ENCODE assay signal across 8 cellular contexts in the genomic region with DNA sequence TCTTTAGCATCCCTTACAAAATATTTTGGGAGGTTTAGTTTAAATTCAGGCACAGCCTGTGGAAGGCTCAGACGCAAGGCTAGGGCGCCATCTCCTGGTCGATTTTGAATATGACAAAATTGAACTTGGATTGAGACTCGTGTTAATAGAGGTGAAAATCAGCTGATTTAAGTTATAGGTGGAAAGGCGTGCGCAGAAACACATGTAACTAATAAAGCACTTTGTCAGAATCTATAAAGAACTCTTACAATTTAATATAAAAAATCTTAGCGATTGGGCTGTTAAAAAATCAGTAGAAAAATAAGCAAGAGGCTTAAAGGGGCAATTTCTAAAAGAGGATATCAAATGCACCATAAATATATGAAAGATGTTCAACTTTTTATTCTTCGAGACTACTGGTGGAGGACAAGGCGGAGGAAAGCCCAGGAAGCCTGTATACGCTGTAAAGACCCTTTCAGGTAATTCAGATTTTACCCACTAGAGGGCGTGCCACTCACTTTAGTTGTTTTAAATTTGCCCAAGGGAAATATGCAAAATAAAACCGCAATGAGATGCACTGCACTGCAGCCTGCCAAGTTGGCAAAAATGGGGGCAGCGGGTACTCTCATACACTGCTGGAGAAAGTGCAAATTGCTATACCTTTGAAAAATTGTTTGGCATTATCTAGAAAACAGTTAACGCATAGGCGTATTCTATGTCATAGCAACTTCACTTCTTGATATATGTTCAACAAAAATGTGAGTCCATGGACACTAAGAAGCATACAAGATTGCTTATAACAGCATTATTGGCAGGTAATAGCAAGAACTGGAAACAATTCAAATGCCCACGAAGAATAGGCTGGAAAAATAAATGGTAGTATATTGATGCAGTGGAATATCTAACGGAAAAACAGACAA.
A peak's percentile ranks its signal among the peaks of the same experiment; 100 is the strongest.
DNase-seq lines count a peak whose midpoint lies in the region; ATAC-seq, FAIRE-seq and TF ChIP-seq lines count a peak whose summit lies in the region.

No MANE protein-coding gene starts in this region.

- DNase-seq in NCI-H510A treated with DMSO at 0.1 percent for 48 hours (lab: John Stamatoyannopoulos, UW) = peak; percentile 88
- DNase-seq in NCI-H510A (lab: John Stamatoyannopoulos, UW) = no peak
- peak; percentile 29 for DNase-seq in NCI-H2107 treated with DMSO at 0.1 percent for 48 hours (lab: John Stamatoyannopoulos, UW; ENCODE audit: unreplicated experiment)
- peak; percentile 84 to 87 for DNase-seq in cardiac fibroblast (ENCODE audit: low read depth in 2 of 2)
- DNase-seq in keratinocyte (ENCODE audit: low read depth, low spot score) = peak; percentile 66
- DNase-seq in stimulated activated CD4-positive, alpha-beta T cell treated with anti-CD3 and anti-CD28 coated beads, Interleukin-15, amount 100 ng/mL, for 24 hours = peak; percentile 81

- no peak overlapping the region for H2AFZ ChIP-seq in keratinocyte (ENCODE audit: control insufficient read depth, low read length)

- H3K9me3 ChIP-seq in keratinocyte (ENCODE audit: control insufficient read depth, low read depth, low read length) = no peaks in the 10 kb centered on the region

- peaks cover 5% of the 10 kb centered on the region for H4K20me1 ChIP-seq in keratinocyte (ENCODE audit: control insufficient read depth, extremely low read depth, insufficient read depth, low read length)

- H3K27ac ChIP-seq in keratinocyte (ENCODE audit: control insufficient read depth, insufficient read depth, low read length) = peak overlapping the region; percentile 38

- peak; percentile 50 for TF ChIP-seq CTCF in WI38 (IDR thresholded peaks at IDR 0.05; ENCODE audit: low read depth, low read length)
- TF ChIP-seq CTCF in cardiac fibroblast (IDR thresholded peaks at IDR 0.05; ENCODE audit: low read depth, low read length) = peak; percentile 62
- peak; percentile 48 to 71 (median 53) for TF ChIP-seq CTCF in keratinocyte (optimal IDR thresholded peaks at IDR 0.05 in 1 of 3, IDR thresholded peaks at IDR 0.05 in 1 of 3, conservative IDR thresholded peaks at IDR 0.05 in 1 of 3; ENCODE audit: extremely low read depth in 1 of 3, insufficient read depth in 2 of 3, low read length in 3 of 3)

- H3K9me1 ChIP-seq in keratinocyte (ENCODE audit: control insufficient read depth, extremely low read depth, insufficient read depth, low read length) = peaks cover 2% of the 10 kb centered on the region

- H3K9ac ChIP-seq in keratinocyte (ENCODE audit: control insufficient read depth, extremely low read depth, insufficient read depth, low read length) = peak overlapping the region; percentile 49

- FAIRE-seq in keratinocyte (lab: Jason Lieb, UNC) = peak; percentile 39

- H3K36me3 ChIP-seq in keratinocyte (ENCODE audit: control insufficient read depth in 2 of 2, extremely low read depth in 1 of 2, insufficient read depth in 2 of 2, low read length in 2 of 2) = no peaks in the 10 kb centered on the region

- dilution Hi-C loops in keratinocyte (cut with MboI; ENCODE audit: extremely low pct_ligation_motif_present, low sequenced_read_pairs) = no loop called here

- peaks cover 10% of the 10 kb centered on the region for H3K27me3 ChIP-seq in keratinocyte (ENCODE audit: control insufficient read depth, extremely low read depth, insufficient read depth, low read length)

- H3K79me2 ChIP-seq in keratinocyte (ENCODE audit: control insufficient read depth, insufficient read depth, low read length) = no peaks in the 10 kb centered on the region

- peaks cover 41% of the 10 kb centered on the region for H3K4me1 ChIP-seq in keratinocyte (ENCODE audit: control insufficient read depth, extremely low read depth, insufficient read depth, low read length)

- H3K4me3 ChIP-seq in WI38 (ENCODE audit: low read depth, low read length) (peak overlapping the region; percentile 59), cardiac fibroblast (replicated peaks in 1 of 2; ENCODE audit: low read depth in 2 of 2, low read length in 2 of 2) (peak overlapping the region; percentile 25 to 41), keratinocyte (ENCODE audit: control insufficient read depth in 2 of 3, extremely low read depth in 1 of 3, insufficient read depth in 2 of 3, low read depth in 1 of 3, low read length in 3 of 3) (peak overlapping the region in 2 of 3 experiments; percentile 57 to 62)

- peak; percentile 47 for ATAC-seq in HG03066 (IDR thresholded peaks at IDR 0.05; ENCODE audit: low read depth, unreplicated experiment)

- peak overlapping the region; percentile 92 for H3K4me2 ChIP-seq in keratinocyte (ENCODE audit: control insufficient read depth, extremely low read depth, insufficient read depth, low read depth, low read length)
